In genomic region chr7:81111358-81111757, GRCh38 we compare ENCODE assay signal across 9 cellular contexts.
DNase-seq lines count a peak whose midpoint lies in the region; ATAC-seq and TF ChIP-seq lines count a peak whose summit lies in the region.
"Had no signal": no experiment of that assay in that cellular context is flagged by ENCODE, and none has a peak within 500 bp of the region (broad histone marks: within the 10 kb centered on the region; RNA-seq: fewer than 3 reads in every experiment).

No MANE protein-coding gene starts in this region.

- H3K4me3 Mint-ChIP-seq in type B pancreatic cell: peak overlapping the region; percentile 20
- H3K4me3 Mint-ChIP-seq: T-helper 1 cell treated with Interleukin-12 subunit alpha and Interleukin-12 subunit beta and Interleukin-4 antibody, amounts not matched to agents 30 μg/mL and 1 μg/mL, for 36 hours had no signal

- no peaks in the 10 kb centered on the region for H3K27me3 ChIP-seq in adipocyte (replicated peaks; ENCODE audit: control insufficient read depth, insufficient read depth, low read length)
- H3K27me3 ChIP-seq in H7 (ENCODE audit: control insufficient read depth, insufficient read depth, low read length): no peaks in the 10 kb centered on the region

- no peak overlapping the region for H3K9ac ChIP-seq in adipocyte (ENCODE audit: low read length)

- H3K4me1 Mint-ChIP-seq in type B pancreatic cell (ENCODE audit: unreplicated experiment): peaks cover 35% of the 10 kb centered on the region

- no peaks in the 10 kb centered on the region for H3K9me3 ChIP-seq in adipocyte (ENCODE audit: control insufficient read depth, low read length)

- peaks cover 4% of the 10 kb centered on the region for H3K9me3 Mint-ChIP-seq in type B pancreatic cell
- H3K9me3 Mint-ChIP-seq: T-helper 1 cell treated with Interleukin-12 subunit alpha and Interleukin-12 subunit beta and Interleukin-4 antibody, amounts not matched to agents 30 μg/mL and 1 μg/mL, for 36 hours had no signal

- peaks cover 12% of the 10 kb centered on the region for H3K4me1 ChIP-seq in adipocyte (ENCODE audit: control insufficient read depth, insufficient read depth, low read length)

- H3K4me3 ChIP-seq in HFF-Myc (replicated peaks; ENCODE audit: low read depth, low read length): no peak overlapping the region
- H3K4me3 ChIP-seq in adipocyte (ENCODE audit: low read length): no peak overlapping the region
- no peak overlapping the region for H3K4me3 ChIP-seq in H7 (ENCODE audit: insufficient read depth, low read depth, low read length)

- no peak for ATAC-seq in GM18520 (IDR thresholded peaks at IDR 0.05; ENCODE audit: unreplicated experiment)

- H3K27me3 Mint-ChIP-seq in type B pancreatic cell: no peaks in the 10 kb centered on the region

- H3K36me3 ChIP-seq in adipocyte (ENCODE audit: control insufficient read depth, insufficient read depth, low read length, severe bottlenecking): no peaks in the 10 kb centered on the region
- H3K36me3 ChIP-seq in H7 (replicated peaks; ENCODE audit: control insufficient read depth, insufficient read depth, low read length): no peaks in the 10 kb centered on the region

- TF ChIP-seq CTCF in HFF-Myc (IDR thresholded peaks at IDR 0.05; ENCODE audit: low read depth, low read length, missing control alignments): no peak
- TF ChIP-seq CTCF in type B pancreatic cell (conservative IDR thresholded peaks at IDR 0.05): no peak

- H3K36me3 Mint-ChIP-seq in type B pancreatic cell: no peaks in the 10 kb centered on the region

- H3K27ac Mint-ChIP-seq in type B pancreatic cell: peak overlapping the region; percentile 79
- H3K27ac Mint-ChIP-seq: T-helper 1 cell treated with Interleukin-12 subunit alpha and Interleukin-12 subunit beta and Interleukin-4 antibody, amounts not matched to agents 30 μg/mL and 1 μg/mL, for 36 hours had no signal

- peak; percentile 53 for DNase-seq in HFF-Myc (ENCODE audit: extremely low read depth, low read depth)
- peak; percentile 86 for DNase-seq in adipocyte (ENCODE audit: low read depth)
- peak; percentile 85 for DNase-seq in islet precursor cell
- DNase-seq in type B pancreatic cell (ENCODE audit: extremely low spot score, unreplicated experiment): no peak
- no peak for DNase-seq in SIG-M5 (lab: John Stamatoyannopoulos, UW)
- no peak for DNase-seq in H7
- DNase-seq: activated CD8-positive, alpha-beta memory T cell treated with anti-CD3 and anti-CD28 coated beads, Interleukin-2, amount 50 U/mL, for 48 hours had no signal

Comparison
In these comparisons a context has a peak if more than half of its experiments do, and no peak if none do; other contexts are left out.
1. DNase-seq: peak in HFF-Myc (single experiment), adipocyte (single experiment) and islet precursor cell (single experiment); none in type B pancreatic cell (single experiment), SIG-M5 (single experiment) and H7 (single experiment).